Comparison of ENCODE assay signal across 1 cellular context in the genomic region with DNA sequence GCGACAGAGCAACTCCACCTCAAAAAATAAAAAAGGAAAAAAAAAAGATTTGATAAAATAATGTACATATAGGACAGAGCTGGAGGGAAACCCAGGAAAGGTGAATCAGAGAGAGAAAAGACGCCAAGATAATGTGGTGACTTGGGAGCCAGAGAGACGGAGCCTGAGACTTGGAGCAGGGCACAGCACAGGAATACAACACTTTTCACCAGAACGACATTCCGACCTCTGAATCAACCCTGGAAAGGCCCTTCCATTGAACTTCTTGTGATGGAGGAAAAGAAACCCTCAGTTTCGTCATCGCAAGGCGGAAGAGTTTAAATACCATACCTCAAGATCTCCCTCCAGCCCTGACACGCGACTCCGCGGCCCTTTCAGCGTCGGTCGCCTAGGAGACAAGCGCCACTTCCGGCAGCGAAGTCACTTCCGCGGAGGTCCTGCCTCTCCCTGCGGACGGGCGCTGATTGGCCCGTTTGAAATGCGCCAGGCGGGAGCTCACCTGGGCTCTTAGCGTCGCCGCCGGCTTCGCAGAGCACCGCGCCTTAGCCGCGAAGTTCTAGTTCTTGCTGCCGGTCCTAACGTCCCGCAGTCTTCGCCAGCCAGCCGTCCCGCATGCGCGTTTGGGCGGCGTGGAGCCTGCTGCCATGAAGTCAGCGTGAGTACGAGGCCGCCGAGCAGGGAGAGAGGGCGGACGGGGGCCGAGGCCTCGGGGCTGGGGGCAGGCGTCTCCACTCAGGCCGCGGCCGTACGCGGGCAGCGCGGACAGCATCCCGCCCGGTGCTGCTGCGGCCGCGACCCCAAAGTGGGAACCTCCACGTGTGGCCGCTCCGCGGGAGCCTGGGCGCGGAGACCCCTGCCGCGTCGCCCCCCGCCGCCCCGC.
TF ChIP-seq lines count a peak whose summit lies in the region.

Gene KIF23, plus strand, starts transcription at position 528 of the 880 bp plus-strand sequence. Its CDS starts 117 bp downstream, at position 645.

TF ChIP-seq in HCT116, 20 proteins besides CTCF, POLR2A, EP300 and RAD21 (continued from another document):
- TF ChIP-seq REST (IDR thresholded peaks at IDR 0.05; ENCODE audit: low read depth) (no peak), POLR2AphosphoS5 (IDR thresholded peaks at IDR 0.05; ENCODE audit: low read depth, low read length) (peak; percentile 78), EGR1 (IDR thresholded peaks at IDR 0.05; ENCODE audit: low read depth) (no peak), CBX3 (IDR thresholded peaks at IDR 0.05; ENCODE audit: low read depth) (peak; percentile 75; the same call in 1 of the 2 replicates), FOSL1 (IDR thresholded peaks at IDR 0.05; ENCODE audit: low read depth) (no peak), EZH2phosphoT487 (IDR thresholded peaks at IDR 0.05; ENCODE audit: borderline replicate concordance) (no peak), EZH2 (IDR thresholded peaks at IDR 0.05) (no peak), CEBPB (IDR thresholded peaks at IDR 0.05; ENCODE audit: low read depth) (no peak), ELF1 (IDR thresholded peaks at IDR 0.05; ENCODE audit: borderline replicate concordance, low read depth) (peak; percentile 65), JUND (IDR thresholded peaks at IDR 0.05) (no peak), ZNF274 (IDR thresholded peaks at IDR 0.05; ENCODE audit: low read depth, low read length) (no peak), SP1 (IDR thresholded peaks at IDR 0.05; ENCODE audit: low read depth) (peak; percentile 67), YY1 (IDR thresholded peaks at IDR 0.05; ENCODE audit: extremely low read depth, insufficient replicate concordance, low read depth, low read length) (no peak)
- TF ChIP-seq, protein P1, sequence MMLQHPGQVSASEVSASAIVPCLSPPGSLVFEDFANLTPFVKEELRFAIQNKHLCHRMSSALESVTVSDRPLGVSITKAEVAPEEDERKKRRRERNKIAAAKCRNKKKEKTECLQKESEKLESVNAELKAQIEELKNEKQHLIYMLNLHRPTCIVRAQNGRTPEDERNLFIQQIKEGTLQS (IDR thresholded peaks at IDR 0.05): no peak
- TF ChIP-seq, protein P2, sequence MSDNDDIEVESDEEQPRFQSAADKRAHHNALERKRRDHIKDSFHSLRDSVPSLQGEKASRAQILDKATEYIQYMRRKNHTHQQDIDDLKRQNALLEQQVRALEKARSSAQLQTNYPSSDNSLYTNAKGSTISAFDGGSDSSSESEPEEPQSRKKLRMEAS (IDR thresholded peaks at IDR 0.05): peak; percentile 94
